In genomic region chr4:161937596-161937995, GRCh38 we compare ENCODE assay signal across 16 cellular contexts.
DNase-seq lines count a peak whose midpoint lies in the region; ATAC-seq, FAIRE-seq and TF ChIP-seq lines count a peak whose summit lies in the region.
"Had no signal": no experiment of that assay in that cellular context is flagged by ENCODE, and none has a peak within 500 bp of the region (broad histone marks: within the 10 kb centered on the region; RNA-seq: fewer than 3 reads in every experiment).

No MANE protein-coding gene starts in this region.

- intact Hi-C loops in endothelial cell of umbilical vein (cut with micrococcal nuclease) (loop anchor here (1.0 kb wide), 3 partner anchors 227 to 371 kb away; no protein-coding TSS in a partner anchor), sigmoid colon (cut with DNase I) (no loop called here)

- POLR2A ChIA-PET in endothelial cell of umbilical vein (lab: Charles Lee): no interaction called here

- in situ Hi-C loops in ACHN (cut with HindIII; ENCODE audit: low pct_ligation_motif_present, low pct_unique_long_range_greater_than_20kb, low sequenced_read_pairs): no loop called here

- no peak overlapping the region for H3K4ac ChIP-seq in neuronal stem cell (ENCODE audit: low read length)

- DNase-seq in HT1080 (ENCODE audit: low read depth): peak; percentile 9
- no peak for DNase-seq in endothelial cell of umbilical vein (ENCODE audit: low read depth, low spot score)
- DNase-seq in neuronal stem cell (ENCODE audit: low spot score): no peak
- no peak for DNase-seq in sigmoid colon
- no peak for DNase-seq in GM19238 (ENCODE audit: insufficient read length, low spot score)
- DNase-seq in ACHN: no peak
- DNase-seq: DND-41, H9, IMR-90, Kasumi-1, NCI-H1417 treated with DMSO at 0.1 percent for 48 hours, NCI-H2029, NCI-H510A, SJCRH30 had no signal

- H4K20me1 ChIP-seq in endothelial cell of umbilical vein (replicated peaks; ENCODE audit: control insufficient read depth, extremely low read depth, insufficient read depth, low read length): no peaks in the 10 kb centered on the region

- H2AFZ ChIP-seq in endothelial cell of umbilical vein (ENCODE audit: low read depth, low read length): peak overlapping the region; percentile 6
- peak overlapping the region; percentile 45 for H2AFZ ChIP-seq in neuronal stem cell (ENCODE audit: low read length)

- H4K91ac ChIP-seq in neuronal stem cell (ENCODE audit: low read depth, low read length, poor library complexity): no peak overlapping the region

- TF ChIP-seq CTCF in endothelial cell of umbilical vein (IDR thresholded peaks at IDR 0.05; ENCODE audit: extremely low read depth in 1 of 2, insufficient read depth in 1 of 2, low read depth in 1 of 2, low read length in 2 of 2) (no peak), sigmoid colon (IDR thresholded peaks at IDR 0.05) (no peak)

- H3K9me3 ChIP-seq in endothelial cell of umbilical vein (replicated peaks; ENCODE audit: control insufficient read depth, insufficient read depth, low read length) (no peaks in the 10 kb centered on the region), neuronal stem cell (replicated peaks in 1 of 2; ENCODE audit: control insufficient read depth in 2 of 2, insufficient read depth in 1 of 2, low read depth in 1 of 2, low read length in 2 of 2) (no peaks in the 10 kb centered on the region), sigmoid colon (peaks cover 0 to 2% (median 0%) of the 10 kb centered on the region in 4 donors)
- H3K9me3 ChIP-seq: SJCRH30 had no signal

- H3K4me3 ChIP-seq in endothelial cell of umbilical vein (replicated peaks in 1 of 3; ENCODE audit: insufficient read depth in 1 of 3, low read depth in 1 of 3, low read length in 3 of 3) (no peak overlapping the region), neuronal stem cell (ENCODE audit: low read length in 2 of 2) (no peak overlapping the region), sigmoid colon (no peak overlapping the region)
- H3K4me3 ChIP-seq: SJCRH30 had no signal

- CTCF ChIA-PET in endothelial cell of umbilical vein (lab: Charles Lee): no interaction called here

- no peak overlapping the region for H2BK120ac ChIP-seq in neuronal stem cell (ENCODE audit: low read depth, low read length)

- no peak overlapping the region for H3K18ac ChIP-seq in neuronal stem cell (ENCODE audit: low read length)

- no peak overlapping the region for H2BK15ac ChIP-seq in neuronal stem cell (ENCODE audit: low read length)

- H2BK12ac ChIP-seq in neuronal stem cell (ENCODE audit: low read length): no peak overlapping the region

- no peak overlapping the region for H3K23ac ChIP-seq in neuronal stem cell (ENCODE audit: low read depth, low read length, poor library complexity)

- H3K9ac ChIP-seq in endothelial cell of umbilical vein (replicated peaks; ENCODE audit: extremely low read depth, insufficient read depth, low read length): peak overlapping the region; percentile 4
- no peak overlapping the region for H3K9ac ChIP-seq in neuronal stem cell (ENCODE audit: low read depth, low read length, poor library complexity)

- H3K14ac ChIP-seq in neuronal stem cell (ENCODE audit: low read length): no peak overlapping the region

- H3K79me2 ChIP-seq in endothelial cell of umbilical vein (ENCODE audit: control insufficient read depth, insufficient read depth, low read length): no peaks in the 10 kb centered on the region

- no peaks in the 10 kb centered on the region for H3K27me3 ChIP-seq in endothelial cell of umbilical vein (ENCODE audit: control insufficient read depth in 2 of 2, insufficient read depth in 2 of 2, low read length in 2 of 2)
- no peaks in the 10 kb centered on the region for H3K27me3 ChIP-seq in neuronal stem cell (ENCODE audit: control insufficient read depth in 3 of 3, insufficient read depth in 3 of 3, low read depth in 1 of 3, low read length in 3 of 3)
- no peaks in the 10 kb centered on the region for H3K27me3 ChIP-seq in sigmoid colon
- H3K27me3 ChIP-seq: SJCRH30 had no signal

- no peak overlapping the region for H2AK5ac ChIP-seq in neuronal stem cell (ENCODE audit: low read depth, low read length)

- no peaks in the 10 kb centered on the region for H3K79me1 ChIP-seq in neuronal stem cell (ENCODE audit: low read depth, low read length)

- TF ChIP-seq POLR2A in endothelial cell of umbilical vein (IDR thresholded peaks at IDR 0.05; ENCODE audit: low read depth, low read length) (peak; percentile 47), sigmoid colon (IDR thresholded peaks at IDR 0.05) (no peak)

- no peak for FAIRE-seq in endothelial cell of umbilical vein (lab: Jason Lieb, UNC)

- H3K9me1 ChIP-seq in endothelial cell of umbilical vein (replicated peaks; ENCODE audit: control insufficient read depth, extremely low read depth, insufficient read depth, low read length): no peaks in the 10 kb centered on the region

- H4K8ac ChIP-seq in neuronal stem cell (ENCODE audit: low read depth, low read length): no peak overlapping the region

- H3K4me2 ChIP-seq in endothelial cell of umbilical vein (ENCODE audit: insufficient read depth, low read length): no peak overlapping the region
- no peak overlapping the region for H3K4me2 ChIP-seq in neuronal stem cell (ENCODE audit: insufficient read depth, low read length, poor library complexity, severe bottlenecking)

- dilution Hi-C loops in endothelial cell of umbilical vein (cut with MboI; ENCODE audit: extremely low pct_ligation_motif_present, low sequenced_read_pairs): no loop called here

- H3K27ac ChIP-seq in endothelial cell of umbilical vein (ENCODE audit: insufficient read depth, low read depth, low read length) (peak overlapping the region; percentile 74), neuronal stem cell (replicated peaks; ENCODE audit: low read length) (no peak overlapping the region), sigmoid colon (no peak overlapping the region)
- H3K27ac ChIP-seq: C4-2B, SJCRH30 had no signal

- no peak for TF ChIP-seq EP300 in sigmoid colon (IDR thresholded peaks at IDR 0.05)

- H3K4me1 ChIP-seq in endothelial cell of umbilical vein (ENCODE audit: control insufficient read depth, extremely low read depth, insufficient read depth, low read length) (peaks cover 37% of the 10 kb centered on the region), neuronal stem cell (ENCODE audit: control insufficient read depth in 2 of 2, insufficient read depth in 1 of 2, low read depth in 1 of 2, low read length in 2 of 2) (no peaks in the 10 kb centered on the region), sigmoid colon (no peaks in the 10 kb centered on the region)
- H3K4me1 ChIP-seq: SJCRH30 had no signal

- TSS peak; percentile 92 for BruUV-seq in endothelial cell of umbilical vein (replicated peaks; lab: Mats Ljungman, UMichigan)

- no peaks in the 10 kb centered on the region for H3K36me3 ChIP-seq in endothelial cell of umbilical vein (ENCODE audit: control insufficient read depth in 2 of 2, extremely low read depth in 1 of 2, insufficient read depth in 2 of 2, low read length in 2 of 2)
- H3K36me3 ChIP-seq in neuronal stem cell (replicated peaks in 1 of 2; ENCODE audit: control insufficient read depth in 2 of 2, insufficient read depth in 2 of 2, low read length in 2 of 2): no peaks in the 10 kb centered on the region
- H3K36me3 ChIP-seq in sigmoid colon: no peaks in the 10 kb centered on the region
- H3K36me3 ChIP-seq: SJCRH30 had no signal

- WGBS in neuronal stem cell (ENCODE audit: extremely low coverage in 2 of 2, insufficient read length in 2 of 2, insufficient replicate concordance in 1 of 2), 2 donors: no CpG with 5 or more reads among the region's 1 CpG
- 76 to 85% methylated on average over 1 of the region's 1 CpG for WGBS in sigmoid colon, 2 donors

- H2BK5ac ChIP-seq in neuronal stem cell (ENCODE audit: low read length): no peak overlapping the region

- ATAC-seq in SK-N-SH treated with all-trans-retinoic acid at 6 μM for 48 hours: peak; percentile 13

TF ChIP-seq in SK-N-SH treated with all-trans-retinoic acid at 6 μM for 48 hours, 23 proteins besides CTCF, POLR2A, EP300 and RAD21 (continues in another document):
- TF ChIP-seq PPARA (CRISPR knock-in tag; IDR thresholded peaks at IDR 0.05; ENCODE audit: borderline replicate concordance) (no peak), TOX (CRISPR knock-in tag; IDR thresholded peaks at IDR 0.05; ENCODE audit: borderline replicate concordance) (no peak)

TF ChIP-seq in endothelial cell of umbilical vein, 7 proteins besides CTCF, POLR2A, EP300 and RAD21:
- TF ChIP-seq GATA2 (IDR thresholded peaks at IDR 0.05; ENCODE audit: insufficient read depth, insufficient read length, low read depth, low read length) (no peak), EZH2 (IDR thresholded peaks at IDR 0.05; ENCODE audit: borderline replicate concordance, low read depth, low read length, severe bottlenecking) (no peak), MYC (IDR thresholded peaks at IDR 0.05; ENCODE audit: low read depth, low read length) (no peak), JUN (IDR thresholded peaks at IDR 0.05; ENCODE audit: borderline replicate concordance, insufficient read depth, insufficient read length, low read depth) (no peak), MAX (IDR thresholded peaks at IDR 0.05; ENCODE audit: insufficient read depth, insufficient read length) (no peak), FOS (IDR thresholded peaks at IDR 0.05; ENCODE audit: borderline replicate concordance, insufficient read depth, low read length) (no peak), POLR2AphosphoS5 (IDR thresholded peaks at IDR 0.05; ENCODE audit: insufficient read depth, low read depth, low read length) (no peak)
